25 cellular contexts compared by ENCODE assay signal in the genomic region with DNA sequence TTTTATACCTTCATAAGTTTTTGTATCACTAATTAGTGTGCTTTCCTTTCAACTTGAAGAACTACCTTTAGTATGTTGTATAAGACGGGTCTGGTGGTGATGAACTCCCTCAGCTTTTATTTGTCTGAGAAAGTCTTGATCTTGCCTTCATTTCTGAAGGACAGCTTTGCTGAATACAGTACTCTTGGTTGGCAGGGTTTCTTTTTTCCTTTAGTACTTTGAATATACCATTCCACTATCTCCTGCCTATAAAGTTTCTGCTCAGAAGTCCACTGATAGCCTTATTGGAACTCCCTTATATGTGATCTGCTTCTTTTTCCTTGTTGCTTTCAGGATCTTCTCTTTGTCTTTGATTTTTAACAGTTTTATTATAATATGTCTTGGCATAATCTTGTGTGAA.
"Had no signal": no experiment of that assay in that cellular context is flagged by ENCODE, and none has a peak within 500 bp of the region (broad histone marks: within the 10 kb centered on the region; RNA-seq: fewer than 3 reads in every experiment).

No MANE protein-coding gene starts in this region.

- DNase-seq: colonic mucosa; cortex of kidney; dermis blood vessel endothelial cell; dorsolateral prefrontal cortex; effector CD4-positive, alpha-beta T cell; effector CD8-positive, alpha-beta T cell; effector memory CD4-positive, alpha-beta T cell; effector memory CD8-positive, alpha-beta T cell; endodermal cell; erythroblast; esophagus squamous epithelium; foreskin fibroblast; foreskin keratinocyte; foreskin melanocyte; gastrocnemius medialis; glutamatergic neuron; head of caudate nucleus; heart left ventricle; heart right ventricle had no signal

- H3K36me3 ChIP-seq: colonic mucosa, esophagus muscularis mucosa, esophagus squamous epithelium, gastrocnemius medialis, gastroesophageal sphincter, heart left ventricle, heart right ventricle had no signal

- H3K4me1 ChIP-seq: colonic mucosa, esophagus squamous epithelium, foreskin keratinocyte, gastrocnemius medialis, heart left ventricle, heart right ventricle had no signal

- H3K4me3 ChIP-seq: colonic mucosa, coronary artery, dorsolateral prefrontal cortex, esophagus muscularis mucosa, esophagus squamous epithelium, gastrocnemius medialis, gastroesophageal sphincter, heart left ventricle, heart right ventricle, hepatocyte had no signal

- ATAC-seq: effector memory CD8-positive, alpha-beta T cell; esophagus mucosa; foreskin keratinocyte; gastrocnemius medialis; gastroesophageal sphincter; heart left ventricle; heart right ventricle had no signal

- H3K27ac ChIP-seq: colonic mucosa, coronary artery, dorsolateral prefrontal cortex, epithelial cell of prostate, esophagus muscularis mucosa, esophagus squamous epithelium, foreskin keratinocyte, gastrocnemius medialis, gastroesophageal sphincter, heart left ventricle, heart right ventricle, hepatocyte had no signal

- H3K9me3 ChIP-seq: colonic mucosa had no signal
